6 cellular contexts compared by ENCODE assay signal in genomic region chr5:177498013-177498847, GRCh38. TPM values are rescaled to one million over a fixed set of nuclear protein-coding genes. Genes with fewer than 3 reads are reported as not detected.
DNase-seq lines count a peak whose midpoint lies in the region; ATAC-seq, FAIRE-seq and TF ChIP-seq lines count a peak whose summit lies in the region.

No MANE protein-coding gene starts in this region.

- H3K27me3 Mint-ChIP-seq in nephron (ENCODE audit: low read depth): peaks cover 4% of the 10 kb centered on the region

- WGBS in K562 (ENCODE audit: insufficient coverage, low coverage, missing lambda C conversion rate): 4% methylated on average over 38 of the region's 48 CpGs

- in situ Hi-C loops in K562 (cut with MboI): no loop called here

- H3K4me3 ChIP-seq in K562: peak overlapping the region; percentile 82

- peaks cover 27% of the 10 kb centered on the region; the same call in 2 of the 3 replicates for H3K36me3 ChIP-seq in K562 (ENCODE audit: control insufficient read depth, insufficient read depth, low read length)

- peak overlapping the region; percentile 85 for H3K4me2 ChIP-seq in K562 (ENCODE audit: insufficient read depth, low read length)

- H3K27ac Mint-ChIP-seq in nephron: peak overlapping the region; percentile 84 to 97 (median 91)

- peak; percentile 67; the same call in 1 of the 2 replicates for TF ChIP-seq EP300 in K562 (IDR thresholded peaks at IDR 0.05; ENCODE audit: low read length)

- peaks cover 2% of the 10 kb centered on the region for H3K36me3 Mint-ChIP-seq in nephron (ENCODE audit: low read depth)

- TF ChIP-seq RAD21 in K562 (CRISPR knock-in tag; conservative IDR thresholded peaks at IDR 0.05 in 1 of 2, IDR thresholded peaks at IDR 0.05 in 1 of 2): no peak

- H3K79me2 ChIP-seq in K562 (ENCODE audit: control insufficient read depth, insufficient read depth, low read length): peaks cover 45% of the 10 kb centered on the region

- H4K20me1 ChIP-seq in K562 (replicated peaks; ENCODE audit: control insufficient read depth, insufficient read depth, low read length): no peaks in the 10 kb centered on the region; the same call in 1 of the 2 replicates

- DNase-seq in NCI-H146 (lab: John Stamatoyannopoulos, UW) (peak; percentile 14), NCI-H146 treated with DMSO at 0.1 percent for 48 hours (lab: John Stamatoyannopoulos, UW; ENCODE audit: unreplicated experiment) (no peak), K562 (ENCODE audit: extremely low read depth in 1 of 4, low spot score in 3 of 4) (peak; percentile 42 to 82 (median 60)), NCI-H1092 treated with DMSO at 0.1 percent for 48 hours (lab: John Stamatoyannopoulos, UW) (no peak)

- H3K4me1 Mint-ChIP-seq in nephron: peaks cover 51% of the 10 kb centered on the region

- no peaks in the 10 kb centered on the region for H3K27me3 ChIP-seq in K562 (ENCODE audit: control insufficient read depth in 2 of 2, insufficient read depth in 2 of 2, low read length in 2 of 2)

- H3K9me3 Mint-ChIP-seq in nephron: no peaks in the 10 kb centered on the region

- H3K9me1 ChIP-seq in K562 (ENCODE audit: control insufficient read depth, insufficient read depth, low read length): no peaks in the 10 kb centered on the region

- FAIRE-seq in K562 (lab: Jason Lieb, UNC): peak; percentile 89

- no peaks in the 10 kb centered on the region for H3K9me3 ChIP-seq in K562 (replicated peaks; ENCODE audit: control insufficient read depth, insufficient read depth, low read depth, low read length)

- peak overlapping the region; percentile 69 for H2AFZ ChIP-seq in K562 (ENCODE audit: low read depth, low read length)

- peak overlapping the region; percentile 95 for H3K27ac ChIP-seq in K562 (ENCODE audit: extremely low read depth, low read depth, low read length)

- TF ChIP-seq POLR2A in K562 (conservative IDR thresholded peaks at IDR 0.05): no peak

- TSS peak; percentile 95 for BruUV-seq in K562 (replicated peaks; lab: Mats Ljungman, UMichigan)

- peak; percentile 8 for ATAC-seq in K562
- no peak for ATAC-seq in GM18520 (IDR thresholded peaks at IDR 0.05; ENCODE audit: unreplicated experiment)

- CTCF ChIA-PET in K562 (lab: Yijun Ruan, JAX; ENCODE audit: low intra/inter-chr PET ratio): interaction anchor here (0.6 kb wide), 1 partner anchor 180 kb away, joined by 3 read pairs; no protein-coding TSS in a partner anchor

- POLR2A ChIA-PET in K562 (lab: Yijun Ruan, JAX): interaction anchor here (0.6 to 2.7 kb wide), 15 partner anchors 9 to 190 kb away, joined by 3 to 26 read pairs (median 3); partner anchors contain the start of gene DOK3

- TF ChIP-seq CTCF in K562 (IDR thresholded peaks at IDR 0.05 in 2 of 3, conservative IDR thresholded peaks at IDR 0.05 in 1 of 3; ENCODE audit: insufficient read depth in 2 of 3, low read depth in 1 of 3, low read length in 3 of 3) (0 out of 6 replicates have a peak, but pooled peaks of 1 of the 3 experiments have one; percentile 4), nephron (IDR thresholded peaks at IDR 0.05; ENCODE audit: unreplicated experiment in 3 of 3) (no peak)

- intact Hi-C loops in K562 (cut with micrococcal nuclease): loop anchor here (5.0 kb wide), 1 partner anchor 181 kb away; no protein-coding TSS in a partner anchor

- peak overlapping the region; percentile 87 to 93 for H3K9ac ChIP-seq in K562 (ENCODE audit: insufficient read depth in 1 of 2, low read depth in 2 of 2, low read length in 2 of 2)

- H3K4me1 ChIP-seq in K562 (replicated peaks in 1 of 2; ENCODE audit: control insufficient read depth in 2 of 2, insufficient read depth in 2 of 2, low read length in 2 of 2): peaks cover 51 to 82% of the 10 kb centered on the region in 2 experiments

- H3K4me3 Mint-ChIP-seq in nephron: peak overlapping the region; percentile 91 to 93 (median 91)

RNA-seq across cellular contexts. Expression of gene PDLIM7, which starts 0.8 kb away (rescaled TPM):
- 145 and 420 TPM in 2 replicates for total RNA-seq in K562 (2011; cell fraction: chromatin; rRNA removed; ENCODE audit: low replicate concordance)
- 271 and 275 TPM in 2 replicates for total RNA-seq in K562 (2011; cell fraction: nucleolus; rRNA removed)
- 200 and 231 TPM in 2 replicates for total RNA-seq in K562 (2011; cell fraction: nucleoplasm; rRNA removed)
- 85.6 and 89.0 TPM in 2 replicates for total RNA-seq in K562 (2014; rRNA removed)
- 6.4 and 10.4 TPM in 2 replicates for total RNA-seq in K562 (2014; rRNA removed; fragmentation: Illumina TruSeq; extraction: Trizol)
- 32.6 and 38.1 TPM in 2 replicates for total RNA-seq in K562 (2015; rRNA removed; fragmentation: Illumina TruSeq; extraction: Trizol)
- total RNA-seq in K562 (2021): 112 and 124 TPM in 2 replicates
- 34.7 and 66.8 TPM in 2 replicates for polyA plus RNA-seq in K562 (2011; rRNA removed)
- polyA plus RNA-seq in K562 (2011; cell fraction: cytosol; rRNA removed): 40.6 and 105 TPM in 2 replicates
- polyA plus RNA-seq in K562 (2011; cell fraction: nucleus; rRNA removed): 255 and 454 TPM in 2 replicates
- polyA plus RNA-seq in K562 (2012): 79.5 and 127 TPM in 2 replicates
- polyA plus RNA-seq in K562 (2014; fragmentation: Illumina TruSeq; extraction: Trizol): 25.5 and 49.4 TPM in 2 replicates
- 1 to 10 TPM; 2.1 to 4.1 TPM for polyA plus RNA-seq in K562 (2014; fragmentation: Nextera tagmentation; extraction: Ambion mirVana)
- 115 and 119 TPM in 2 replicates for polyA plus RNA-seq in K562 (2014; rRNA removed)
- polyA minus RNA-seq in K562 (2011; rRNA and poly(A)+ RNA removed): 18.4 and 18.7 TPM in 2 replicates
- polyA minus RNA-seq in K562 (2011; cell fraction: cytosol; rRNA and poly(A)+ RNA removed): 39.0 and 41.5 TPM in 2 replicates
- polyA minus RNA-seq in K562 (2011; cell fraction: nucleus; rRNA and poly(A)+ RNA removed): 90.7 and 100 TPM in 2 replicates

RNA-seq across cellular contexts. Expression of gene DOK3, which starts 11.4 kb away (rescaled TPM):
- total RNA-seq in K562 (2011; cell fraction: chromatin; rRNA removed; ENCODE audit: low replicate concordance): 31.3 and 80.0 TPM in 2 replicates
- total RNA-seq in K562 (2011; cell fraction: nucleolus; rRNA removed): 40.8 and 45.7 TPM in 2 replicates
- total RNA-seq in K562 (2011; cell fraction: nucleoplasm; rRNA removed): 31.9 and 45.3 TPM in 2 replicates
- 9.2 and 11.0 TPM in 2 replicates for total RNA-seq in K562 (2014; rRNA removed)
- total RNA-seq in K562 (2014; rRNA removed; fragmentation: Illumina TruSeq; extraction: Trizol): 2.0 TPM in 2 replicates
- 5.9 and 7.2 TPM in 2 replicates for total RNA-seq in K562 (2015; rRNA removed; fragmentation: Illumina TruSeq; extraction: Trizol)
- 15.7 and 21.1 TPM in 2 replicates for total RNA-seq in K562 (2021)
- 8.0 and 16.1 TPM in 2 replicates for polyA plus RNA-seq in K562 (2011; rRNA removed)
- 15.1 and 21.5 TPM in 2 replicates for polyA plus RNA-seq in K562 (2011; cell fraction: cytosol; rRNA removed)
- polyA plus RNA-seq in K562 (2011; cell fraction: nucleus; rRNA removed): 70.3 and 111 TPM in 2 replicates
- polyA plus RNA-seq in K562 (2012): 14.5 and 23.5 TPM in 2 replicates
- polyA plus RNA-seq in K562 (2014; fragmentation: Illumina TruSeq; extraction: Trizol): 10.1 and 12.5 TPM in 2 replicates
- 1 to 10 TPM; 1.3 to 1.7 TPM for polyA plus RNA-seq in K562 (2014; fragmentation: Nextera tagmentation; extraction: Ambion mirVana)
- polyA plus RNA-seq in K562 (2014; rRNA removed): 16.9 and 23.0 TPM in 2 replicates
- 3.9 and 4.1 TPM in 2 replicates for polyA minus RNA-seq in K562 (2011; rRNA and poly(A)+ RNA removed)
- 7.4 and 11.9 TPM in 2 replicates for polyA minus RNA-seq in K562 (2011; cell fraction: cytosol; rRNA and poly(A)+ RNA removed)
- 18.3 and 19.9 TPM in 2 replicates for polyA minus RNA-seq in K562 (2011; cell fraction: nucleus; rRNA and poly(A)+ RNA removed)

RNA-seq across cellular contexts. Expression of gene DDX41, which starts 18.5 kb away (rescaled TPM):
- total RNA-seq in K562 (2011; cell fraction: chromatin; rRNA removed; ENCODE audit: low replicate concordance): 156 and 392 TPM in 2 replicates
- total RNA-seq in K562 (2011; cell fraction: nucleolus; rRNA removed): 235 and 242 TPM in 2 replicates
- 123 and 170 TPM in 2 replicates for total RNA-seq in K562 (2011; cell fraction: nucleoplasm; rRNA removed)
- total RNA-seq in K562 (2014; rRNA removed) (284 and 396 TPM in 2 replicates), K562 (2014; rRNA removed; fragmentation: Illumina TruSeq; extraction: Trizol) (41.4 and 53.7 TPM in 2 replicates), K562 (2015; rRNA removed; fragmentation: Illumina TruSeq; extraction: Trizol) (97.1 and 116 TPM in 2 replicates), K562 (2021) (164 and 167 TPM in 2 replicates)
- polyA plus RNA-seq in K562 (2011; rRNA removed) (138 and 148 TPM in 2 replicates), K562 (2014; fragmentation: Illumina TruSeq; extraction: Trizol) (94.9 and 113 TPM in 2 replicates), K562 (2014; fragmentation: Nextera tagmentation; extraction: Ambion mirVana) (10 to 100 TPM; 38.2 to 60.1 TPM), K562 (2014; rRNA removed) (234 and 236 TPM in 2 replicates)
- polyA plus RNA-seq in K562 (2011; cell fraction: cytosol; rRNA removed): 199 and 327 TPM in 2 replicates
- 545 and 753 TPM in 2 replicates for polyA plus RNA-seq in K562 (2011; cell fraction: nucleus; rRNA removed)
- 166 and 178 TPM in 2 replicates for polyA plus RNA-seq in K562 (2012)
- polyA minus RNA-seq in K562 (2011; rRNA and poly(A)+ RNA removed): 143 and 154 TPM in 2 replicates
- polyA minus RNA-seq in K562 (2011; cell fraction: cytosol; rRNA and poly(A)+ RNA removed): 157 and 376 TPM in 2 replicates
- 191 and 218 TPM in 2 replicates for polyA minus RNA-seq in K562 (2011; cell fraction: nucleus; rRNA and poly(A)+ RNA removed)

RNA-seq across cellular contexts. Expression of gene DBN1, which starts 24.8 kb away (rescaled TPM):
- 62.9 and 114 TPM in 2 replicates for total RNA-seq in K562 (2011; cell fraction: chromatin; rRNA removed; ENCODE audit: low replicate concordance)
- 51.0 and 54.6 TPM in 2 replicates for total RNA-seq in K562 (2011; cell fraction: nucleolus; rRNA removed)
- total RNA-seq in K562 (2011; cell fraction: nucleoplasm; rRNA removed): 24.9 and 46.2 TPM in 2 replicates
- total RNA-seq in K562 (2014; rRNA removed) (72.9 and 87.2 TPM in 2 replicates), K562 (2014; rRNA removed; fragmentation: Illumina TruSeq; extraction: Trizol) (11.7 and 12.3 TPM in 2 replicates), K562 (2015; rRNA removed; fragmentation: Illumina TruSeq; extraction: Trizol) (27.9 and 33.0 TPM in 2 replicates), K562 (2021) (78.9 and 84.3 TPM in 2 replicates)
- polyA plus RNA-seq in K562 (2011; rRNA removed) (34.3 and 44.2 TPM in 2 replicates), K562 (2014; fragmentation: Illumina TruSeq; extraction: Trizol) (22.1 and 54.4 TPM in 2 replicates), K562 (2014; fragmentation: Nextera tagmentation; extraction: Ambion mirVana) (under 1 TPM; 0.25 to 0.34 TPM), K562 (2014; rRNA removed) (53.2 and 81.8 TPM in 2 replicates)
- polyA plus RNA-seq in K562 (2011; cell fraction: cytosol; rRNA removed): 21.2 and 83.9 TPM in 2 replicates
- polyA plus RNA-seq in K562 (2011; cell fraction: nucleus; rRNA removed): 142 and 188 TPM in 2 replicates
- polyA plus RNA-seq in K562 (2012): 44.7 and 45.1 TPM in 2 replicates
- 20.0 and 24.6 TPM in 2 replicates for polyA minus RNA-seq in K562 (2011; rRNA and poly(A)+ RNA removed)
- 26.6 and 37.0 TPM in 2 replicates for polyA minus RNA-seq in K562 (2011; cell fraction: cytosol; rRNA and poly(A)+ RNA removed)
- 30.0 and 61.5 TPM in 2 replicates for polyA minus RNA-seq in K562 (2011; cell fraction: nucleus; rRNA and poly(A)+ RNA removed)

RNA-seq across cellular contexts. Expression of gene PRR7, which starts 51.6 kb away (rescaled TPM):
- 1.6 TPM in 1 of 2 replicates, not detected in the other for total RNA-seq in K562 (2011; cell fraction: chromatin; rRNA removed; ENCODE audit: low replicate concordance)
- total RNA-seq in K562 (2011; cell fraction: nucleolus; rRNA removed): 3.3 and 4.7 TPM in 2 replicates
- total RNA-seq in K562 (2011; cell fraction: nucleoplasm; rRNA removed): 1.0 and 1.9 TPM in 2 replicates
- total RNA-seq in K562 (2014; rRNA removed): 11.3 and 14.9 TPM in 2 replicates
- not detected in 2 replicates for total RNA-seq in K562 (2014; rRNA removed; fragmentation: Illumina TruSeq; extraction: Trizol)
- total RNA-seq in K562 (2015; rRNA removed; fragmentation: Illumina TruSeq; extraction: Trizol): 0.80 and 1.2 TPM in 2 replicates
- 9.7 and 10.4 TPM in 2 replicates for total RNA-seq in K562 (2021)
- 0.92 and 1.0 TPM in 2 replicates for polyA plus RNA-seq in K562 (2011; rRNA removed)
- polyA plus RNA-seq in K562 (2011; cell fraction: cytosol; rRNA removed): 3.5 and 22.1 TPM in 2 replicates
- 3.3 and 7.7 TPM in 2 replicates for polyA plus RNA-seq in K562 (2011; cell fraction: nucleus; rRNA removed)
- 2.3 and 4.3 TPM in 2 replicates for polyA plus RNA-seq in K562 (2012)
- 0.24 TPM in 1 of 2 replicates, not detected in the other for polyA plus RNA-seq in K562 (2014; fragmentation: Illumina TruSeq; extraction: Trizol)
- polyA plus RNA-seq in K562 (2014; fragmentation: Nextera tagmentation; extraction: Ambion mirVana): not detected
- 10.9 and 11.2 TPM in 2 replicates for polyA plus RNA-seq in K562 (2014; rRNA removed)
- not detected in 2 replicates for polyA minus RNA-seq in K562 (2011; rRNA and poly(A)+ RNA removed)
- 3.3 and 6.1 TPM in 2 replicates for polyA minus RNA-seq in K562 (2011; cell fraction: cytosol; rRNA and poly(A)+ RNA removed)
- 2.1 and 2.6 TPM in 2 replicates for polyA minus RNA-seq in K562 (2011; cell fraction: nucleus; rRNA and poly(A)+ RNA removed)

Comparison
In these comparisons a context has a peak if more than half of its experiments do, and no peak if none do; other contexts are left out.
1. DNase-seq: peak in NCI-H146 (single experiment) and K562 (4 of 4); none in NCI-H146 treated with DMSO at 0.1 percent for 48 hours (single experiment) and NCI-H1092 treated with DMSO at 0.1 percent for 48 hours (single experiment).